In the genomic region with DNA sequence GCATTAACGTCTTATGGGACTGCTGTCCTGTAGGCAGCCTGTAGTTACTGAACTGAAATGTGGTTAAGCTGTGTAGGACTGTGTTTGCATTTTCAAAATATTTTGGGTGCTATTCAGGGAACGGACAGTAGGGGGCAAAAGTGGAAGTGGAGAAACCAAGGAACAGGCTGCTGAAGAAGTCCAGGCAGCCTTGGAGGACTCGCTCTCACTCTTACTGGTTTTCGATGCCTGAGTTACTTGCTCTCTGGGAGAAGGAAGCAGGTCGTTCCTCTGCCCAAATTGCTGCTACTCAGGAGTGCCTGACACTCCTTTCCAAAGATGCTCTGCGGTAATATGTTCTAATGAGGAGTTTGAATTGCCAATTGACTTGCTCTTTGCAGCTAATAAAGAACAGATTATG, we compare ENCODE assay signal across 8 cellular contexts.
DNase-seq lines count a peak whose midpoint lies in the region; ATAC-seq and TF ChIP-seq lines count a peak whose summit lies in the region.

No MANE protein-coding gene starts in this region.

- H3K9ac ChIP-seq in SU-DHL-6 (ENCODE audit: low read length) = no peak overlapping the region

- no peak overlapping the region for H3K4me2 ChIP-seq in SU-DHL-6 (ENCODE audit: low read depth, low read length, poor library complexity, severe bottlenecking)

- H3K9me3 Mint-ChIP-seq in type B pancreatic cell = no peaks in the 10 kb centered on the region

- H3K36me3 ChIP-seq in SU-DHL-6 (ENCODE audit: low read length) (no peaks in the 10 kb centered on the region), ovary (no peaks in the 10 kb centered on the region)

- H3K27ac Mint-ChIP-seq in type B pancreatic cell = no peak overlapping the region

- TF ChIP-seq POLR2A in ovary (IDR thresholded peaks at IDR 0.05) = no peak

- no peak overlapping the region for H3K4me3 Mint-ChIP-seq in type B pancreatic cell

- no peaks in the 10 kb centered on the region for H3K36me3 Mint-ChIP-seq in type B pancreatic cell

- TF ChIP-seq CTCF in SU-DHL-6 (IDR thresholded peaks at IDR 0.05; ENCODE audit: insufficient read depth, low read length, poor library complexity, severe bottlenecking) = peak; percentile 28
- TF ChIP-seq CTCF in type B pancreatic cell (conservative IDR thresholded peaks at IDR 0.05) = peak; percentile 84
- TF ChIP-seq CTCF in ovary (IDR thresholded peaks at IDR 0.05) = peak in 1 of 3 donors; percentile 33

- no peaks in the 10 kb centered on the region for H4K20me1 ChIP-seq in SU-DHL-6 (ENCODE audit: low read depth, low read length)

- H3F3A ChIP-seq in SU-DHL-6 (ENCODE audit: insufficient read depth) = no peaks in the 10 kb centered on the region

- H3K79me2 ChIP-seq in SU-DHL-6 (ENCODE audit: insufficient read depth, low read length) = no peaks in the 10 kb centered on the region

- H3K27me3 Mint-ChIP-seq in type B pancreatic cell = peaks cover 4% of the 10 kb centered on the region

- DNase-seq in COR-L47 (lab: John Stamatoyannopoulos, UW) = peak; percentile 22
- DNase-seq in HT-29 (ENCODE audit: low spot score) = peak; percentile 55
- peak; percentile 2 for DNase-seq in iPS DF 19.7 (ENCODE audit: low read depth, low spot score)
- no peak for DNase-seq in type B pancreatic cell (ENCODE audit: extremely low spot score, unreplicated experiment)
- no peak for DNase-seq in ovary
- no peak for DNase-seq in NOMO-1 (lab: John Stamatoyannopoulos, UW; ENCODE audit: unreplicated experiment in 2 of 2)

- H3K4me1 ChIP-seq in ovary (ENCODE audit: insufficient read depth) = no peaks in the 10 kb centered on the region

- H3K4me3 ChIP-seq in SU-DHL-6 (ENCODE audit: insufficient read depth, low read length, poor library complexity, severe bottlenecking) (no peak overlapping the region), ovary (no peak overlapping the region)

- no peak for TF ChIP-seq EP300 in ovary (IDR thresholded peaks at IDR 0.05)

- H3K27ac ChIP-seq in SU-DHL-6 (ENCODE audit: low read depth, low read length) = no peak overlapping the region
- no peak overlapping the region for H3K27ac ChIP-seq in ovary

- H2AFZ ChIP-seq in SU-DHL-6 (ENCODE audit: low read depth, low read length, severe bottlenecking) = no peak overlapping the region

- intact Hi-C loops in ovary (cut with DNase I) = no loop called here

- H3K27me3 ChIP-seq in SU-DHL-6 (ENCODE audit: low read length) (no peaks in the 10 kb centered on the region), ovary (no peaks in the 10 kb centered on the region)

- H3K9me3 ChIP-seq in SU-DHL-6 (ENCODE audit: insufficient read depth, low read length) (no peaks in the 10 kb centered on the region), ovary (no peaks in the 10 kb centered on the region)

- no peak for ATAC-seq in GM21825 (IDR thresholded peaks at IDR 0.05; ENCODE audit: unreplicated experiment)

- 8 to 17% (median 17%) methylated on average over 6 of the region's 6 CpGs for WGBS in ovary, 3 donors

- peaks cover 4% of the 10 kb centered on the region for H3K4me1 Mint-ChIP-seq in type B pancreatic cell (ENCODE audit: unreplicated experiment)

- H3K9me2 ChIP-seq in SU-DHL-6 (replicated peaks; ENCODE audit: insufficient read depth, low read length) = no peaks in the 10 kb centered on the region

Comparison
In these comparisons a context has a peak if more than half of its experiments do, and no peak if none do; other contexts are left out.
1. DNase-seq: peak in COR-L47 (single experiment), HT-29 (single experiment) and iPS DF 19.7 (single experiment); none in type B pancreatic cell (single experiment), ovary (0 of 5) and NOMO-1 (0 of 2).